In the genomic region with DNA sequence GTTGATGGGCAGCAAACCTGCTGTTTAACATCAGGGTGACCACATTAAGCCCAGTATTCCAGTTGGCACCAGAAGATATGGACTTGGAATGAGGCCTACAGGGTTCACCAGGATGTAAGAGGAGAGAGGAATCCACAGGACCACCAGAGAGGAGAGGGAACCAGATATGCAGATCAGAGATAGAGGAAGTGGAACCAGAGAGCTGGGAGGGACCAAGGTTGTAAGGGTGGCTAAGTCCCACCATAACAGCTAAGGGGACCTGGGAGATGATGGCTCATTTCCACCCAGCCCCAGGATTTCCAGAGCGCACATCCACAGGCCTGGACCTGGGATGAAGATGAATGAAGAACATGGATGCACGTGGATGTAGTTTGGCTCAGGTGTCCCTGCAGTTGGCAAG, we compare ENCODE assay signal across 26 cellular contexts. TPM values are rescaled to one million over a fixed set of nuclear protein-coding genes. Genes with fewer than 3 reads are reported as not detected.
DNase-seq lines count a peak whose midpoint lies in the region; ATAC-seq and TF ChIP-seq lines count a peak whose summit lies in the region.
"Had no signal": no experiment of that assay in that cellular context is flagged by ENCODE, and none has a peak within 500 bp of the region (broad histone marks: within the 10 kb centered on the region; RNA-seq: fewer than 3 reads in every experiment).

No MANE protein-coding gene starts in this region.

- no peak for DNase-seq in activated naive CD4-positive, alpha-beta T cell treated with anti-CD3 and anti-CD28 coated beads, Interleukin-2, amount 10 ng/mL, durations not matched to agents 7 days and 5 days
- DNase-seq in activated naive CD4-positive, alpha-beta T cell treated with Interleukin-2 at 50 U/mL for 16 hours = no peak
- DNase-seq in activated naive CD8-positive, alpha-beta T cell treated with anti-CD3 and anti-CD28 coated beads, Interleukin-2, amount 50 U/mL, for 24 hours = no peak
- DNase-seq in progenitor cell of endocrine pancreas (ENCODE audit: low spot score, unreplicated experiment) = no peak
- DNase-seq in globus pallidus (ENCODE audit: low spot score) = no peak
- DNase-seq in heart right ventricle = no peak
- no peak for DNase-seq in NCI-H1048 (lab: John Stamatoyannopoulos, UW)
- DNase-seq: activated CD8-positive, alpha-beta memory T cell treated with anti-CD3 and anti-CD28 coated beads, Interleukin-2, amount 10 ng/mL, durations not matched to agents 7 days and 5 days; amniotic stem cell; GDM1; head of caudate nucleus; KG1; left lung; NCI-H1092; NCI-H2029; NCI-H226; NCI-H748 treated with DMSO at 0.1 percent for 48 hours; uterus had no signal

- peaks cover 85% of the 10 kb centered on the region for H3K36me3 Mint-ChIP-seq in activated naive CD4-positive, alpha-beta T cell treated with anti-CD3 and anti-CD28 coated beads, Interleukin-2, amount 10 ng/mL, durations not matched to agents 7 days and 5 days
- H3K36me3 Mint-ChIP-seq in IgD-negative memory B cell = peaks cover 23% of the 10 kb centered on the region
- peaks cover 69% of the 10 kb centered on the region for H3K36me3 Mint-ChIP-seq in activated naive CD8-positive, alpha-beta T cell treated with anti-CD3 and anti-CD28 coated beads, Interleukin-2, amount 50 U/mL, for 24 hours (ENCODE audit: low read depth)
- peaks cover 49% of the 10 kb centered on the region for H3K36me3 Mint-ChIP-seq in progenitor cell of endocrine pancreas (ENCODE audit: insufficient read depth)

- no peaks in the 10 kb centered on the region for H3K27me3 Mint-ChIP-seq in activated naive CD4-positive, alpha-beta T cell treated with anti-CD3 and anti-CD28 coated beads, Interleukin-2, amount 10 ng/mL, durations not matched to agents 7 days and 5 days
- H3K27me3 Mint-ChIP-seq in IgD-negative memory B cell = no peaks in the 10 kb centered on the region
- H3K27me3 Mint-ChIP-seq in activated naive CD8-positive, alpha-beta T cell treated with anti-CD3 and anti-CD28 coated beads, Interleukin-2, amount 50 U/mL, for 24 hours = no peaks in the 10 kb centered on the region
- H3K27me3 Mint-ChIP-seq in progenitor cell of endocrine pancreas = no peaks in the 10 kb centered on the region
- H3K27me3 Mint-ChIP-seq: activated CD8-positive, alpha-beta memory T cell treated with anti-CD3 and anti-CD28 coated beads, Interleukin-2, amount 10 ng/mL, durations not matched to agents 7 days and 5 days had no signal

- no peak overlapping the region for H3K4me3 ChIP-seq in heart right ventricle
- H3K4me3 ChIP-seq: left lung, uterus had no signal

- H3K4me1 Mint-ChIP-seq in activated naive CD4-positive, alpha-beta T cell treated with anti-CD3 and anti-CD28 coated beads, Interleukin-2, amount 10 ng/mL, durations not matched to agents 7 days and 5 days = peaks cover 34% of the 10 kb centered on the region
- H3K4me1 Mint-ChIP-seq in IgD-negative memory B cell (peaks cover 31 to 36% (median 35%) of the 10 kb centered on the region in 3 donors), progenitor cell of endocrine pancreas (ENCODE audit: low read depth) (peaks cover 4% of the 10 kb centered on the region)
- peaks cover 29% of the 10 kb centered on the region for H3K4me1 Mint-ChIP-seq in activated naive CD8-positive, alpha-beta T cell treated with anti-CD3 and anti-CD28 coated beads, Interleukin-2, amount 50 U/mL, for 24 hours

- peaks cover 12% of the 10 kb centered on the region for H3K9me3 Mint-ChIP-seq in activated naive CD4-positive, alpha-beta T cell treated with anti-CD3 and anti-CD28 coated beads, Interleukin-2, amount 10 ng/mL, durations not matched to agents 7 days and 5 days
- H3K9me3 Mint-ChIP-seq in IgD-negative memory B cell (peaks cover 0 to 13% (median 3%) of the 10 kb centered on the region in 3 donors), progenitor cell of endocrine pancreas (ENCODE audit: low read depth) (peaks cover 9% of the 10 kb centered on the region)
- H3K9me3 Mint-ChIP-seq in activated naive CD8-positive, alpha-beta T cell treated with anti-CD3 and anti-CD28 coated beads, Interleukin-2, amount 50 U/mL, for 24 hours = peaks cover 13% of the 10 kb centered on the region
- H3K9me3 Mint-ChIP-seq: neural crest cell had no signal

- intact Hi-C loops in heart right ventricle (cut with DNase I) = no loop called here

- H3K4me1 ChIP-seq in heart right ventricle = peaks cover 0 to 10% (median 5%) of the 10 kb centered on the region in 9 donors
- H3K4me1 ChIP-seq: uterus had no signal

- WGBS in heart right ventricle, 2 donors = 86 to 97% methylated on average over 2 of the region's 2 CpGs

- H3K4me3 Mint-ChIP-seq in activated naive CD4-positive, alpha-beta T cell treated with anti-CD3 and anti-CD28 coated beads, Interleukin-2, amount 10 ng/mL, durations not matched to agents 7 days and 5 days = no peak overlapping the region
- H3K4me3 Mint-ChIP-seq in IgD-negative memory B cell (peak overlapping the region in 3 of 4 donors; percentile 66 to 69 (median 69)), progenitor cell of endocrine pancreas (ENCODE audit: low read depth) (no peak overlapping the region)
- no peak overlapping the region for H3K4me3 Mint-ChIP-seq in activated naive CD8-positive, alpha-beta T cell treated with anti-CD3 and anti-CD28 coated beads, Interleukin-2, amount 50 U/mL, for 24 hours
- H3K4me3 Mint-ChIP-seq: activated CD8-positive, alpha-beta memory T cell treated with anti-CD3 and anti-CD28 coated beads, Interleukin-2, amount 10 ng/mL, durations not matched to agents 7 days and 5 days; mesothelial cell of epicardium; neural crest cell had no signal

- H3K27ac Mint-ChIP-seq in activated naive CD4-positive, alpha-beta T cell treated with anti-CD3 and anti-CD28 coated beads, Interleukin-2, amount 10 ng/mL, durations not matched to agents 7 days and 5 days = peak overlapping the region; percentile 60
- peak overlapping the region in 2 of 3 donors; percentile 46 to 80 for H3K27ac Mint-ChIP-seq in IgD-negative memory B cell
- peak overlapping the region; percentile 36 for H3K27ac Mint-ChIP-seq in activated naive CD8-positive, alpha-beta T cell treated with anti-CD3 and anti-CD28 coated beads, Interleukin-2, amount 50 U/mL, for 24 hours
- H3K27ac Mint-ChIP-seq in progenitor cell of endocrine pancreas = peak overlapping the region; percentile 72
- H3K27ac Mint-ChIP-seq: activated CD8-positive, alpha-beta memory T cell treated with anti-CD3 and anti-CD28 coated beads, Interleukin-2, amount 10 ng/mL, durations not matched to agents 7 days and 5 days; mesothelial cell of epicardium had no signal

- H3K27ac ChIP-seq in heart right ventricle = no peak overlapping the region
- H3K27ac ChIP-seq: left lung, uterus had no signal

- TF ChIP-seq CTCF in progenitor cell of endocrine pancreas (IDR thresholded peaks at IDR 0.05; ENCODE audit: unreplicated experiment) (no peak), heart right ventricle (IDR thresholded peaks at IDR 0.05) (no peak)

- H3K9me3 ChIP-seq in heart right ventricle = peaks cover 0 to 14% (median 0%) of the 10 kb centered on the region in 11 donors
- H3K9me3 ChIP-seq: uterus had no signal

- ATAC-seq in activated naive CD8-positive, alpha-beta T cell treated with anti-CD3 and anti-CD28 coated beads, Interleukin-2, amount 50 U/mL, for 24 hours = no peak
- ATAC-seq in heart right ventricle = no peak
- ATAC-seq: activated CD4-positive, CD25-positive, alpha-beta regulatory T cell treated with anti-CD3 and anti-CD28 coated beads, Interleukin-2, amount 50 U/mL, for 24 hours; activated CD8-positive, alpha-beta memory T cell treated with anti-CD3 and anti-CD28 coated beads, Interleukin-2, amount 10 ng/mL, durations not matched to agents 7 days and 5 days; left lung; SK-N-SH treated with all-trans-retinoic acid at 6 μM for 48 hours had no signal

- H3K27me3 ChIP-seq in heart right ventricle = no peaks in the 10 kb centered on the region
- H3K27me3 ChIP-seq: left lung, uterus had no signal

- CTCF ChIA-PET in activated naive CD4-positive, alpha-beta T cell treated with anti-CD3 and anti-CD28 coated beads, Interleukin-2, amount 10 ng/mL, durations not matched to agents 7 days and 5 days (lab: Charles Lee) = no interaction called here

- H3K36me3 ChIP-seq in heart right ventricle = peaks cover 0 to 68% (median 47%) of the 10 kb centered on the region in 9 donors
- H3K36me3 ChIP-seq: uterus had no signal

RNA-seq across cellular contexts. Expression of gene BTN2A1, which starts 11.1 kb away (rescaled TPM):
- polyA plus RNA-seq in IgD-negative memory B cell = 16.9 TPM
- 24.7 and 26.4 TPM in 2 replicates for total RNA-seq in progenitor cell of endocrine pancreas
- total RNA-seq in heart right ventricle = 10 to 100 TPM; 12.7 to 19.9 (median 15.5) TPM
- polyA plus RNA-seq in heart right ventricle = 10 to 100 TPM in 1 of 2 donors, 1 to 10 TPM in 1; 9.7 to 15.9 TPM

RNA-seq across cellular contexts. Expression of gene BTN3A3, which starts 28.5 kb away (rescaled TPM):
- 36.3 TPM for polyA plus RNA-seq in IgD-negative memory B cell
- total RNA-seq in progenitor cell of endocrine pancreas = 2.4 and 3.1 TPM in 2 replicates
- 10 to 100 TPM in 3 of 10 donors, 1 to 10 TPM in 7; 4.4 to 28.2 (median 8.4) TPM for total RNA-seq in heart right ventricle
- polyA plus RNA-seq in heart right ventricle = 10 to 100 TPM in 1 of 2 donors, 1 to 10 TPM in 1; 8.2 to 10.6 TPM

RNA-seq across cellular contexts. Expression of gene BTN1A1, which starts 31.3 kb away (rescaled TPM):
- polyA plus RNA-seq in IgD-negative memory B cell (3.7 TPM), heart right ventricle (not detected)
- total RNA-seq in progenitor cell of endocrine pancreas (1.5 and 1.6 TPM in 2 replicates), heart right ventricle (not detected)
- total RNA-seq: activated CD8-positive, alpha-beta memory T cell treated with anti-CD3 and anti-CD28 coated beads, Interleukin-2, amount 10 ng/mL, durations not matched to agents 7 days and 5 days; endothelial cell of umbilical vein; left lung; neural crest cell; posterior vena cava; temporal lobe had no signal
- polyA plus RNA-seq: endothelial cell of umbilical vein had no signal

Comparison
In these comparisons a context has a peak if more than half of its experiments do, and no peak if none do; other contexts are left out.
1. H3K4me3 Mint-ChIP-seq: peak in IgD-negative memory B cell (3 of 4); none in activated naive CD4-positive, alpha-beta T cell treated with anti-CD3 and anti-CD28 coated beads, Interleukin-2, amount 10 ng/mL, durations not matched to agents 7 days and 5 days (single experiment), activated naive CD8-positive, alpha-beta T cell treated with anti-CD3 and anti-CD28 coated beads, Interleukin-2, amount 50 U/mL, for 24 hours (single experiment) and progenitor cell of endocrine pancreas (single experiment).
2. Peak in every context shown above with its lines, with median percentiles within 50 percentile points of each other: H3K27ac Mint-ChIP-seq.